ENCODE assay signal across 11 cellular contexts in genomic region chr4:38757945-38758344, GRCh38. TPM values are rescaled to one million over a fixed set of nuclear protein-coding genes. Genes with fewer than 3 reads are reported as not detected.
DNase-seq lines count a peak whose midpoint lies in the region; ATAC-seq and TF ChIP-seq lines count a peak whose summit lies in the region.
"Had no signal": no experiment of that assay in that cellular context is flagged by ENCODE, and none has a peak within 500 bp of the region (broad histone marks: within the 10 kb centered on the region; RNA-seq: fewer than 3 reads in every experiment).

No MANE protein-coding gene starts in this region.

- DNase-seq in CD14-positive monocyte (ENCODE audit: low spot score) (no peak), GM13977 (ENCODE audit: low spot score) (no peak), WERI-Rb-1 (peak; percentile 33), left kidney (ENCODE audit: low read depth, low spot score) (peak; percentile 35), cerebellar nuclear complex (lab: John Stamatoyannopoulos, UW) (no peak), DMS114 treated with DMSO at 0.1 percent for 48 hours (lab: John Stamatoyannopoulos, UW; ENCODE audit: unreplicated experiment) (no peak)
- DNase-seq in NK-92 treated with Interleukin-12 subunit alpha and Interleukin-12 subunit beta, amount 100 ng/mL, for 24 hours (lab: John Stamatoyannopoulos, UW) = no peak
- DNase-seq: GDM1, NCI-H82 had no signal

- H3K27ac ChIP-seq in WERI-Rb-1 = no peak overlapping the region
- H3K27ac ChIP-seq: gastroesophageal sphincter had no signal

- TF ChIP-seq CTCF in CD14-positive monocyte (IDR thresholded peaks at IDR 0.05) = peak; percentile 19
- TF ChIP-seq CTCF in GM13977 (IDR thresholded peaks at IDR 0.05; ENCODE audit: extremely low read depth, insufficient read depth, missing control alignments) = peak; percentile 61
- TF ChIP-seq CTCF in WERI-Rb-1 (IDR thresholded peaks at IDR 0.05; ENCODE audit: low read depth, low read length) = peak; percentile 69

- H3K27me3 ChIP-seq in WERI-Rb-1 (ENCODE audit: insufficient read depth, low read depth, severe bottlenecking) = no peaks in the 10 kb centered on the region
- H3K27me3 ChIP-seq: gastroesophageal sphincter had no signal

- no peaks in the 10 kb centered on the region for H3K9me3 Mint-ChIP-seq in CD14-positive monocyte

- intact Hi-C loops in CD14-positive monocyte (cut with micrococcal nuclease) = loop anchor here in 1 of 2 donors (10.0 kb wide), 1 partner anchor 47 kb away; the partner anchor contains the start of gene TLR1

- peaks cover 46% of the 10 kb centered on the region for H3K4me1 Mint-ChIP-seq in CD14-positive monocyte

- H3K36me3 Mint-ChIP-seq in CD14-positive monocyte = no peaks in the 10 kb centered on the region

- no peaks in the 10 kb centered on the region for H3K36me3 ChIP-seq in WERI-Rb-1
- H3K36me3 ChIP-seq: gastroesophageal sphincter had no signal

- H3K4me3 Mint-ChIP-seq in CD14-positive monocyte = no peak overlapping the region

- H3K27ac Mint-ChIP-seq in CD14-positive monocyte = peak overlapping the region in 1 of 7 donors; percentile 28

- in situ Hi-C loops in GM13977 (cut with MboI; ENCODE audit: low pct_unique_long_range_greater_than_20kb, low sequenced_read_pairs, unreplicated experiment) = loop anchor here (10.0 kb wide), 1 partner anchor 367 kb away; no protein-coding TSS in a partner anchor

- H3K27me3 Mint-ChIP-seq in CD14-positive monocyte (ENCODE audit: low read depth in 3 of 3) = no peaks in the 10 kb centered on the region

- no peak overlapping the region for H3K4me3 ChIP-seq in WERI-Rb-1 (ENCODE audit: low read depth, low read length)
- H3K4me3 ChIP-seq: gastroesophageal sphincter had no signal

- ATAC-seq in HG02763 (IDR thresholded peaks at IDR 0.05; ENCODE audit: unreplicated experiment) = no peak
- ATAC-seq: gastroesophageal sphincter had no signal

- H3K9me3 ChIP-seq in WERI-Rb-1 (ENCODE audit: severe bottlenecking) = no peaks in the 10 kb centered on the region
- H3K9me3 ChIP-seq: gastroesophageal sphincter had no signal

RNA-seq across cellular contexts. Expression of gene TLR10, which starts 24.8 kb away (rescaled TPM):
- polyA plus RNA-seq in CD14-positive monocyte = 1 to 10 TPM; 1.1 to 1.2 TPM

RNA-seq across cellular contexts. Expression of gene TLR1, which starts 46.6 kb away (rescaled TPM):
- polyA plus RNA-seq in CD14-positive monocyte = 100 to 1,000 TPM in 1 of 2 donors, 10 to 100 TPM in 1; 62.2 to 117 TPM

Comparison
In these comparisons a context has a peak if more than half of its experiments do, and no peak if none do; other contexts are left out.
1. DNase-seq: peak in WERI-Rb-1 (single experiment) and left kidney (single experiment); none in CD14-positive monocyte (single experiment), GM13977 (single experiment), cerebellar nuclear complex (0 of 2), NK-92 treated with Interleukin-12 subunit alpha and Interleukin-12 subunit beta, amount 100 ng/mL, for 24 hours (single experiment) and DMS114 treated with DMSO at 0.1 percent for 48 hours (single experiment).
2. CTCF ChIP-seq: peak in every context shown above with its lines; median percentile 69 in WERI-Rb-1; 61 in GM13977; 19 in CD14-positive monocyte.